Comparison of ENCODE assay signal across 13 cellular contexts in the genomic region with DNA sequence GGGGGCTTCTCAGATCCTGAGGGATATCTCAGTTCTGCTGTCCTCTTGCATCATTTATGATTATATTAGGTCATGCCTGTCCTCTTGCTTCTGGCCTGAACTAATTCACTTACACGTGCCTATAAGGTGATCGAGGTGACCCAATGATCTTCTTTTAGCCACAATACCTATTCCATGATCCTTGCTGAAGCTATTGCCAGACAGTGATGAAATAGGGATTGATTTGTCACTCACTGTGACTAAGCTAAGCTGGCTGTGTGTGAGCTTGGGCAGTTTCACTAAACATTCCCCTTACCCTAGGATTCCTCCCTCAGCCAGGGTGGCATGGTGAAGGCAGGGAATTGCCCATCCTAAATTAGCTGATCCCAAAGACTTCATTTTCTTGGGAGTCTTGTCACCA. TPM values are rescaled to one million over a fixed set of nuclear protein-coding genes. Genes with fewer than 3 reads are reported as not detected.
DNase-seq lines count a peak whose midpoint lies in the region; ATAC-seq and TF ChIP-seq lines count a peak whose summit lies in the region.
"Had no signal": no experiment of that assay in that cellular context is flagged by ENCODE, and none has a peak within 500 bp of the region (broad histone marks: within the 10 kb centered on the region; RNA-seq: fewer than 3 reads in every experiment).

No MANE protein-coding gene starts in this region.

- H3K27ac ChIP-seq in HCT116 (ENCODE audit: low read depth, low read length) (no peak overlapping the region), transverse colon (no peak overlapping the region)
- H3K27ac ChIP-seq: testis had no signal

- H3K9ac ChIP-seq in HCT116 (ENCODE audit: low read length), result no peak overlapping the region

- no peaks in the 10 kb centered on the region for H3K9me2 ChIP-seq in HCT116 (ENCODE audit: insufficient read depth)

- no peak overlapping the region for H3K27ac Mint-ChIP-seq in activated T-helper 2 cell treated with anti-CD3 and anti-CD28 coated beads, Interferon-gamma antibody, Interleukin-2, Interleukin-4, amounts not matched to agents 10 μg/mL and 5 μg/mL and 100 μg/mL, durations not matched to agents 14 hours and 24 hours and 36 hours
- H3K27ac Mint-ChIP-seq: activated CD4-positive, alpha-beta T cell treated with anti-CD3 and anti-CD28 coated beads, Interleukin-2, amount 10 ng/mL, durations not matched to agents 24 days and 14 days; activated T-helper 17 cell treated with anti-CD3 and anti-CD28 coated beads, Interleukin-2, amount 50 U/mL, for 72 hours; T-helper 1 cell treated with Interleukin-12 subunit alpha and Interleukin-12 subunit beta and Interleukin-4 antibody, amounts not matched to agents 30 μg/mL and 1 μg/mL, for 36 hours had no signal

- RAD21 ChIA-PET in HCT116 (lab: Charles Lee; ENCODE audit: low non-redundant PET in 1 of 2, low total read pairs in 2 of 2, uncharacterized antibody in 2 of 2, unreplicated experiment in 2 of 2), result no interaction called here

- WGBS in transverse colon (ENCODE audit: low coverage in 1 of 2), 2 donors, result 95% methylated on average over 2 of the region's 2 CpGs; no CpG with 5 or more reads in 1 of the 2 donors

- H3K4me2 ChIP-seq in HCT116 (ENCODE audit: low read length), result no peak overlapping the region

- H3K79me2 ChIP-seq in HCT116 (ENCODE audit: insufficient read depth, low read length), result peaks cover 4% of the 10 kb centered on the region; the same call in 1 of the 2 replicates

- H3K9me3 Mint-ChIP-seq in activated T-helper 2 cell treated with anti-CD3 and anti-CD28 coated beads, Interferon-gamma antibody, Interleukin-2, Interleukin-4, amounts not matched to agents 10 μg/mL and 5 μg/mL and 100 μg/mL, durations not matched to agents 14 hours and 24 hours and 36 hours, result no peaks in the 10 kb centered on the region
- H3K9me3 Mint-ChIP-seq: activated CD4-positive, alpha-beta T cell treated with anti-CD3 and anti-CD28 coated beads, Interleukin-2, amount 10 ng/mL, durations not matched to agents 24 days and 14 days; activated T-helper 17 cell treated with anti-CD3 and anti-CD28 coated beads, Interleukin-2, amount 50 U/mL, for 72 hours; T-helper 1 cell treated with Interleukin-12 subunit alpha and Interleukin-12 subunit beta and Interleukin-4 antibody, amounts not matched to agents 30 μg/mL and 1 μg/mL, for 36 hours had no signal

- H3K27me3 ChIP-seq in HCT116 (ENCODE audit: insufficient read depth, low read length) (no peaks in the 10 kb centered on the region), transverse colon (no peaks in the 10 kb centered on the region)
- H3K27me3 ChIP-seq: testis had no signal

- TF ChIP-seq RAD21 in HCT116 (IDR thresholded peaks at IDR 0.05; ENCODE audit: low read depth), result no peak

- H3K4me1 Mint-ChIP-seq in activated T-helper 2 cell treated with anti-CD3 and anti-CD28 coated beads, Interferon-gamma antibody, Interleukin-2, Interleukin-4, amounts not matched to agents 10 μg/mL and 5 μg/mL and 100 μg/mL, durations not matched to agents 14 hours and 24 hours and 36 hours (ENCODE audit: low read depth), result peaks cover 16% of the 10 kb centered on the region

- H2AFZ ChIP-seq in HCT116 (ENCODE audit: low read depth, low read length, poor library complexity, severe bottlenecking), result no peak overlapping the region

- H3K4me1 ChIP-seq in HCT116 (ENCODE audit: control insufficient read depth in 1 of 2, insufficient read depth in 2 of 2, low read length in 2 of 2) (no peaks in the 10 kb centered on the region), transverse colon (peaks cover 0 to 5% (median 0%) of the 10 kb centered on the region in 4 donors)
- H3K4me1 ChIP-seq: testis had no signal

- peaks cover 3 to 7% of the 10 kb centered on the region in 2 experiments; a peak in 2 of 4 replicates for H3K36me3 ChIP-seq in HCT116 (ENCODE audit: control insufficient read depth in 1 of 2, insufficient read depth in 2 of 2, low read length in 2 of 2)
- H3K36me3 ChIP-seq in transverse colon, result peaks cover 0 to 9% (median 0%) of the 10 kb centered on the region in 4 donors

- no TSS peak for BruUV-seq in HCT116 (replicated peaks; lab: Mats Ljungman, UMichigan)

- H3K36me3 Mint-ChIP-seq in activated T-helper 2 cell treated with anti-CD3 and anti-CD28 coated beads, Interferon-gamma antibody, Interleukin-2, Interleukin-4, amounts not matched to agents 10 μg/mL and 5 μg/mL and 100 μg/mL, durations not matched to agents 14 hours and 24 hours and 36 hours (ENCODE audit: low read depth), result peaks cover 37% of the 10 kb centered on the region

- POLR2A ChIA-PET in HCT116 (lab: Charles Lee), result no interaction called here

- TF ChIP-seq POLR2A in HCT116 (IDR thresholded peaks at IDR 0.05; ENCODE audit: borderline replicate concordance, extremely low read depth, insufficient read depth, insufficient read length) (no peak), transverse colon (IDR thresholded peaks at IDR 0.05) (no peak)

- no peaks in the 10 kb centered on the region for H4K20me1 ChIP-seq in HCT116 (ENCODE audit: insufficient read depth)

- no peak for ATAC-seq in HCT116
- ATAC-seq: activated T-helper 17 cell treated with anti-CD3 and anti-CD28 coated beads, Interleukin-2, amount 50 U/mL, for 72 hours had no signal

- no peak for DNase-seq in HCT116 (ENCODE audit: low read depth, low spot score)
- peak; percentile 53 for DNase-seq in RKO (ENCODE audit: low spot score)
- peak; percentile 21 for DNase-seq in fibroblast of villous mesenchyme (ENCODE audit: low read depth)
- peak; percentile 61 for DNase-seq in skeletal muscle cell (ENCODE audit: low read depth)
- DNase-seq in transverse colon, result no peak
- no peak for DNase-seq in GM13977 (ENCODE audit: low spot score)
- DNase-seq in NCI-H1417 treated with DMSO at 0.1 percent for 48 hours (lab: John Stamatoyannopoulos, UW), result no peak
- no peak for DNase-seq in activated T-helper 2 cell treated with anti-CD3 and anti-CD28 coated beads, Interferon-gamma antibody, Interleukin-2, Interleukin-4, amounts not matched to agents 10 μg/mL and 5 μg/mL and 100 μg/mL, durations not matched to agents 14 hours and 24 hours and 36 hours (ENCODE audit: low spot score)
- DNase-seq: activated CD4-positive, alpha-beta T cell treated with anti-CD3 and anti-CD28 coated beads, Interleukin-2, amount 10 ng/mL, durations not matched to agents 24 days and 14 days; NCI-H2171; testis had no signal

- H3K4me3 ChIP-seq in HCT116 (replicated peaks in 1 of 2; ENCODE audit: low read depth in 1 of 2, low read length in 2 of 2) (no peak overlapping the region), fibroblast of villous mesenchyme (ENCODE audit: low read depth, low read length) (no peak overlapping the region), skeletal muscle cell (ENCODE audit: low read depth, low read length) (no peak overlapping the region), transverse colon (no peak overlapping the region)
- H3K4me3 ChIP-seq: testis had no signal

- no peak for TF ChIP-seq EP300 in transverse colon (IDR thresholded peaks at IDR 0.05; ENCODE audit: low read depth)

- H3K4me3 Mint-ChIP-seq in activated T-helper 2 cell treated with anti-CD3 and anti-CD28 coated beads, Interferon-gamma antibody, Interleukin-2, Interleukin-4, amounts not matched to agents 10 μg/mL and 5 μg/mL and 100 μg/mL, durations not matched to agents 14 hours and 24 hours and 36 hours (ENCODE audit: low read depth), result no peak overlapping the region
- H3K4me3 Mint-ChIP-seq: activated CD4-positive, alpha-beta T cell treated with anti-CD3 and anti-CD28 coated beads, Interleukin-2, amount 10 ng/mL, durations not matched to agents 24 days and 14 days; activated T-helper 17 cell treated with anti-CD3 and anti-CD28 coated beads, Interleukin-2, amount 50 U/mL, for 72 hours; T-helper 1 cell treated with Interleukin-12 subunit alpha and Interleukin-12 subunit beta and Interleukin-4 antibody, amounts not matched to agents 30 μg/mL and 1 μg/mL, for 36 hours had no signal

- H3K27me3 Mint-ChIP-seq in activated T-helper 2 cell treated with anti-CD3 and anti-CD28 coated beads, Interferon-gamma antibody, Interleukin-2, Interleukin-4, amounts not matched to agents 10 μg/mL and 5 μg/mL and 100 μg/mL, durations not matched to agents 14 hours and 24 hours and 36 hours (ENCODE audit: low read depth), result no peaks in the 10 kb centered on the region
- H3K27me3 Mint-ChIP-seq: activated CD4-positive, alpha-beta T cell treated with anti-CD3 and anti-CD28 coated beads, Interleukin-2, amount 10 ng/mL, durations not matched to agents 24 days and 14 days; activated T-helper 17 cell treated with anti-CD3 and anti-CD28 coated beads, Interleukin-2, amount 50 U/mL, for 72 hours had no signal

- CTCF ChIA-PET in HCT116 (lab: Charles Lee), result interaction anchor here (1.5 kb wide), 1 partner anchor 10 kb away, joined by 7 read pairs; no protein-coding TSS in a partner anchor

- TF ChIP-seq CTCF in HCT116 (IDR thresholded peaks at IDR 0.05 in 2 of 3, conservative IDR thresholded peaks at IDR 0.05 in 1 of 3; ENCODE audit: borderline replicate concordance in 1 of 3, insufficient read depth in 1 of 3, low read depth in 2 of 3, low read length in 2 of 3) (no peak), fibroblast of villous mesenchyme (IDR thresholded peaks at IDR 0.05; ENCODE audit: insufficient read depth, low read depth, low read length) (no peak), transverse colon (IDR thresholded peaks at IDR 0.05) (no peak), GM13977 (IDR thresholded peaks at IDR 0.05; ENCODE audit: extremely low read depth, insufficient read depth, missing control alignments) (no peak)

- no peaks in the 10 kb centered on the region for H3K9me3 ChIP-seq in HCT116 (ENCODE audit: control insufficient read depth in 1 of 2, insufficient read depth in 1 of 2, low read depth in 1 of 2, low read length in 2 of 2)
- no peaks in the 10 kb centered on the region for H3K9me3 ChIP-seq in transverse colon
- H3K9me3 ChIP-seq: testis had no signal

- intact Hi-C loops in HCT116 (cut with micrococcal nuclease), result no loop called here
- intact Hi-C loops in transverse colon (cut with DNase I; ENCODE audit: low total_unique reads), result no loop called here
- intact Hi-C loops in activated T-helper 2 cell treated with anti-CD3 and anti-CD28 coated beads, Interferon-gamma antibody, Interleukin-2, Interleukin-4, amounts not matched to agents 10 μg/mL and 5 μg/mL and 100 μg/mL, durations not matched to agents 14 hours and 24 hours and 36 hours (cut with micrococcal nuclease), result no loop called here

- in situ Hi-C loops in transverse colon (cut with MboI; ENCODE audit: low pct_ligation_motif_present in 1 of 4, low pct_unique_long_range_greater_than_20kb in 1 of 4, low sequenced_read_pairs in 3 of 4), result no loop called here
- in situ Hi-C loops in GM13977 (cut with MboI; ENCODE audit: low pct_unique_long_range_greater_than_20kb, low sequenced_read_pairs, unreplicated experiment), result no loop called here

TF ChIP-seq in HCT116, 20 proteins besides CTCF, POLR2A, EP300 and RAD21 (continues in another document):
- TF ChIP-seq POLR2AphosphoS5 (IDR thresholded peaks at IDR 0.05; ENCODE audit: low read depth, low read length), result no peak

RNA-seq across cellular contexts. Expression of a gene that starts 19.0 kb away (rescaled TPM):
- 30.2 TPM for total RNA-seq in HCT116 (2021; ENCODE audit: unreplicated experiment)
- 24.4 and 28.9 TPM in 2 replicates for polyA plus RNA-seq in HCT116 (2012)
- total RNA-seq in fibroblast of villous mesenchyme, result 9.3 and 11.2 TPM in 2 replicates
- total RNA-seq in transverse colon, result 100 to 1,000 TPM in 3 of 4 donors, 10 to 100 TPM in 1; 47.5 to 135 (median 117) TPM
- total RNA-seq in activated T-helper 2 cell treated with anti-CD3 and anti-CD28 coated beads, Interferon-gamma antibody, Interleukin-2, Interleukin-4, amounts not matched to agents 10 μg/mL and 5 μg/mL and 100 μg/mL, durations not matched to agents 14 hours and 24 hours and 36 hours, result 41.9 and 42.8 TPM in 2 replicates

Comparison
In these comparisons a context has a peak if more than half of its experiments do, and no peak if none do; other contexts are left out.
1. DNase-seq: peak in RKO (single experiment), fibroblast of villous mesenchyme (single experiment) and skeletal muscle cell (single experiment); none in HCT116 (single experiment), transverse colon (single experiment), GM13977 (single experiment), NCI-H1417 treated with DMSO at 0.1 percent for 48 hours (single experiment) and activated T-helper 2 cell treated with anti-CD3 and anti-CD28 coated beads, Interferon-gamma antibody, Interleukin-2, Interleukin-4, amounts not matched to agents 10 μg/mL and 5 μg/mL and 100 μg/mL, durations not matched to agents 14 hours and 24 hours and 36 hours (single experiment).